In the genomic region with DNA sequence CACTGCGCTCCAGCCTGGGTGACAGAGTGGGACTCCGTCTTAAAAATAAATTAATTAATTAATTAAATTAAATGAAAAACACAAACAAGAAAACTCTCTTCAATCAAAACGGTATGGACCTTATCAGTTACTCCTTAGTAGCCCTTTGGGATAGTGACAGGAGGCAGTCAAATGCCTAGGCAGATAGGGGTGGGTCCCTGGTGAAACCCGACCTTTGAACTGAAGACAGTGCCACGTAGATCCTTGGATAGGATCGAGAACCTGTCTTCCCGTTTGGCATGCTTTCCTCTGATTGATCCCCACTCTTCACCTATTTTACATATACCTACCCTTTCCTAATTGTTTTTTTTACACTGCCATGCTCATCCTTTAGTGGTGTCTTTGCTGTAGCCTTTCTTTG, we compare ENCODE assay signal across 22 cellular contexts.
"Had no signal": no experiment of that assay in that cellular context is flagged by ENCODE, and none has a peak within 500 bp of the region (broad histone marks: within the 10 kb centered on the region; RNA-seq: fewer than 3 reads in every experiment).

No MANE protein-coding gene starts in this region.

- H3K4me3 Mint-ChIP-seq: dendritic cell treated with granulocyte-macrophage colony-stimulating factor and Interleukin-4, amounts not matched to agents 40 ng/mL and 50 ng/mL, for 4 days; effector memory CD8-positive, alpha-beta T cell; immature natural killer cell; memory B cell; mesothelial cell of epicardium; naive B cell had no signal

- H3K36me3 Mint-ChIP-seq: immature natural killer cell, memory B cell, mesothelial cell of epicardium, naive B cell had no signal

- H3K27me3 Mint-ChIP-seq: effector memory CD8-positive, alpha-beta T cell had no signal

- ATAC-seq: effector memory CD8-positive, alpha-beta T cell; foreskin keratinocyte; gastroesophageal sphincter; heart left ventricle; left lung; left ventricle myocardium superior; lower lobe of right lung; mucosa of descending colon had no signal

- DNase-seq: colonic mucosa; cortex of kidney; effector CD8-positive, alpha-beta T cell; effector memory CD8-positive, alpha-beta T cell; foreskin keratinocyte; heart left ventricle; hypothalamus; immature natural killer cell; islet precursor cell; kidney; kidney glomerular epithelial cell; left lung; left ventricle myocardium superior; lower lobe of right lung; mucosa of descending colon; naive B cell had no signal

- H3K27ac ChIP-seq: colonic mucosa, esophagus muscularis mucosa, foreskin keratinocyte, gastroesophageal sphincter, heart left ventricle, hepatocyte, left lung, lower lobe of right lung had no signal

- H3K27me3 ChIP-seq: colonic mucosa, esophagus muscularis mucosa, gastroesophageal sphincter, heart left ventricle, hepatocyte, left lung had no signal

- H3K27ac Mint-ChIP-seq: dendritic cell treated with granulocyte-macrophage colony-stimulating factor and Interleukin-4, amounts not matched to agents 40 ng/mL and 50 ng/mL, for 4 days; effector memory CD8-positive, alpha-beta T cell; immature natural killer cell; memory B cell; mesothelial cell of epicardium had no signal

- H3K79me2 ChIP-seq: hepatocyte had no signal

- H3K4me2 ChIP-seq: hepatocyte had no signal

- H3K9me3 ChIP-seq: colonic mucosa, esophagus muscularis mucosa, gastroesophageal sphincter, heart left ventricle, left lung, lower lobe of right lung, mucosa of descending colon had no signal

- H3K9me3 Mint-ChIP-seq: dendritic cell treated with granulocyte-macrophage colony-stimulating factor and Interleukin-4, amounts not matched to agents 40 ng/mL and 50 ng/mL, for 4 days; effector memory CD8-positive, alpha-beta T cell; immature natural killer cell; memory B cell; mesothelial cell of epicardium; naive B cell had no signal

- H3K4me1 ChIP-seq: colonic mucosa, foreskin keratinocyte had no signal

- H3K36me3 ChIP-seq: colonic mucosa, esophagus muscularis mucosa, gastroesophageal sphincter, heart left ventricle, left lung, lower lobe of right lung had no signal

- H3K4me3 ChIP-seq: colonic mucosa, esophagus muscularis mucosa, gastroesophageal sphincter, heart left ventricle, hepatocyte, left lung, lower lobe of right lung, mucosa of descending colon had no signal
